In genomic region chr19:19274146-19274545, GRCh38 we compare ENCODE assay signal across 32 cellular contexts. TPM values are rescaled to one million over a fixed set of nuclear protein-coding genes. Genes with fewer than 3 reads are reported as not detected.
A peak's percentile ranks its signal among the peaks of the same experiment; 100 is the strongest.
DNase-seq lines count a peak whose midpoint lies in the region; ATAC-seq and TF ChIP-seq lines count a peak whose summit lies in the region.
"Had no signal": no experiment of that assay in that cellular context is flagged by ENCODE, and none has a peak within 500 bp of the region (broad histone marks: within the 10 kb centered on the region; RNA-seq: fewer than 3 reads in every experiment).

No MANE protein-coding gene starts in this region.

- no peaks in the 10 kb centered on the region for H3K9me3 Mint-ChIP-seq in chondrocyte (ENCODE audit: low read depth)
- H3K9me3 Mint-ChIP-seq in mesothelial cell of epicardium: no peaks in the 10 kb centered on the region
- H3K9me3 Mint-ChIP-seq in type B pancreatic cell: no peaks in the 10 kb centered on the region
- H3K9me3 Mint-ChIP-seq: activated CD8-positive, alpha-beta T cell treated with anti-CD3 and anti-CD28 coated beads for 36 hours; activated naive CD4-positive, alpha-beta T cell treated with anti-CD3 and anti-CD28 coated beads for 36 hours; activated T-helper 1 cell treated with anti-CD3 and anti-CD28 coated beads, Interleukin-12 subunit alpha, Interleukin-12 subunit beta, Interleukin-2, Interleukin-4 antibody, amounts not matched to agents 30 ng/mL and 10 ng/mL and 1 ng/mL, durations not matched to agents 14 hours and 24 hours and 36 hours; CD4-positive, alpha-beta T cell; T-helper 2 cell treated with Interferon-gamma antibody and Interleukin-4, amounts not matched to agents 5 μg/mL and 100 μg/mL, for 36 hours had no signal

- H3K36me3 Mint-ChIP-seq in chondrocyte (ENCODE audit: low read depth): peaks cover 5% of the 10 kb centered on the region
- H3K36me3 Mint-ChIP-seq in mesothelial cell of epicardium: peaks cover 5% of the 10 kb centered on the region
- peaks cover 7% of the 10 kb centered on the region for H3K36me3 Mint-ChIP-seq in type B pancreatic cell

- ATAC-seq in SK-N-SH treated with all-trans-retinoic acid at 6 μM for 48 hours (no peak), GM18502 (IDR thresholded peaks at IDR 0.05; ENCODE audit: poor library complexity, unreplicated experiment) (no peak), GM21723 (IDR thresholded peaks at IDR 0.05; ENCODE audit: unreplicated experiment) (no peak)
- ATAC-seq: activated CD8-positive, alpha-beta T cell treated with anti-CD3 and anti-CD28 coated beads for 36 hours; body of pancreas; left cardiac atrium; Panc1 had no signal

- POLR2A ChIA-PET in SK-N-SH (lab: Yijun Ruan, JAX): interaction anchor here (1.0 kb wide), 1 partner anchor 81 kb away, joined by 3 read pairs; no protein-coding TSS in a partner anchor

- no peak for TF ChIP-seq RAD21 in SK-N-SH (IDR thresholded peaks at IDR 0.05; ENCODE audit: low read length)

- 97% methylated on average over 8 of the region's 8 CpGs for WGBS in SK-N-SH (ENCODE audit: low lambda C conversion rate)

- H3F3A ChIP-seq in SK-N-SH (replicated peaks; ENCODE audit: insufficient read depth): peaks cover 3% of the 10 kb centered on the region

- no peaks in the 10 kb centered on the region for H4K20me1 ChIP-seq in SK-N-SH (ENCODE audit: insufficient read depth)

- DNase-seq in SK-N-SH (peak; percentile 19), chondrocyte (ENCODE audit: low spot score) (no peak), mesothelial cell of epicardium (ENCODE audit: low spot score in 2 of 2, unreplicated experiment in 2 of 2) (no peak), type B pancreatic cell (ENCODE audit: extremely low spot score, unreplicated experiment) (no peak), AML-193 (lab: John Stamatoyannopoulos, UW) (no peak)
- DNase-seq: activated CD4-positive, alpha-beta T cell treated with anti-CD3 and anti-CD28 coated beads for 1 hour; activated CD8-positive, alpha-beta memory T cell treated with anti-CD3 and anti-CD28 coated beads, Interleukin-2, amount 50 U/mL, for 48 hours; activated CD8-positive, alpha-beta T cell treated with anti-CD3 and anti-CD28 coated beads for 36 hours; activated naive CD4-positive, alpha-beta T cell treated with anti-CD3 and anti-CD28 coated beads for 36 hours; CD4-positive, alpha-beta T cell; foreskin melanocyte; IMR-90; left cardiac atrium; mucosa of descending colon; NCI-H146; NCI-H69; SHP77; stimulated activated CD8-positive, alpha-beta memory T cell treated with anti-CD3 and anti-CD28 coated beads, Interleukin-4, amount 100 ng/mL, for 48 hours; thyroid gland had no signal

- H3K9ac ChIP-seq in SK-N-SH: no peak overlapping the region

- H3K4me3 ChIP-seq in SK-N-SH (ENCODE audit: low read depth in 2 of 2, low read length in 1 of 2): no peak overlapping the region
- H3K4me3 ChIP-seq: body of pancreas, mucosa of descending colon, thyroid gland had no signal

- no peaks in the 10 kb centered on the region for H3K9me2 ChIP-seq in SK-N-SH

- H3K27ac Mint-ChIP-seq in chondrocyte (ENCODE audit: unreplicated experiment): peak overlapping the region; percentile 51
- no peak overlapping the region for H3K27ac Mint-ChIP-seq in mesothelial cell of epicardium
- no peak overlapping the region for H3K27ac Mint-ChIP-seq in type B pancreatic cell
- H3K27ac Mint-ChIP-seq: activated CD8-positive, alpha-beta T cell treated with anti-CD3 and anti-CD28 coated beads for 36 hours; activated naive CD4-positive, alpha-beta T cell treated with anti-CD3 and anti-CD28 coated beads for 36 hours; activated T-helper 1 cell treated with anti-CD3 and anti-CD28 coated beads, Interleukin-12 subunit alpha, Interleukin-12 subunit beta, Interleukin-2, Interleukin-4 antibody, amounts not matched to agents 30 ng/mL and 10 ng/mL and 1 ng/mL, durations not matched to agents 14 hours and 24 hours and 36 hours; CD4-positive, alpha-beta T cell; T-helper 2 cell treated with Interferon-gamma antibody and Interleukin-4, amounts not matched to agents 5 μg/mL and 100 μg/mL, for 36 hours had no signal

- no peak for TF ChIP-seq EP300 in SK-N-SH (IDR thresholded peaks at IDR 0.05; ENCODE audit: borderline replicate concordance in 1 of 2, low read depth in 1 of 2, low read length in 1 of 2)

- H3K27me3 Mint-ChIP-seq in chondrocyte (ENCODE audit: low read depth) (no peaks in the 10 kb centered on the region), mesothelial cell of epicardium (ENCODE audit: low read depth) (peaks cover 24% of the 10 kb centered on the region), type B pancreatic cell (peaks cover 17% of the 10 kb centered on the region)

- H3K27me3 ChIP-seq in SK-N-SH (ENCODE audit: insufficient read depth): no peaks in the 10 kb centered on the region
- H3K27me3 ChIP-seq: right atrium auricular region, thyroid gland, vagina had no signal

- no peaks in the 10 kb centered on the region for H3K79me2 ChIP-seq in SK-N-SH (ENCODE audit: insufficient read depth)

- H3K4me1 Mint-ChIP-seq in chondrocyte (ENCODE audit: low read depth): peaks cover 30% of the 10 kb centered on the region
- H3K4me1 Mint-ChIP-seq in mesothelial cell of epicardium: no peaks in the 10 kb centered on the region
- H3K4me1 Mint-ChIP-seq in type B pancreatic cell (ENCODE audit: unreplicated experiment): no peaks in the 10 kb centered on the region

- TF ChIP-seq CTCF in SK-N-SH (IDR thresholded peaks at IDR 0.05) (no peak), chondrocyte (IDR thresholded peaks at IDR 0.05) (no peak), mesothelial cell of epicardium (IDR thresholded peaks at IDR 0.05; ENCODE audit: unreplicated experiment) (no peak), type B pancreatic cell (conservative IDR thresholded peaks at IDR 0.05) (no peak)

- peaks cover 0 to 36% of the 10 kb centered on the region in 2 experiments for H3K36me3 ChIP-seq in SK-N-SH (replicated peaks in 1 of 2; ENCODE audit: control insufficient read depth in 1 of 2, insufficient read depth in 2 of 2, low read length in 1 of 2)

- CTCF ChIA-PET in SK-N-SH (lab: Yijun Ruan, JAX): interaction anchor here (1.5 kb wide), 1 partner anchor 9 kb away, joined by 3 read pairs; no protein-coding TSS in a partner anchor

- H2AFZ ChIP-seq in SK-N-SH (ENCODE audit: low read depth): no peak overlapping the region

- no peak overlapping the region for H3K4me2 ChIP-seq in SK-N-SH

- H3K4me1 ChIP-seq in SK-N-SH (ENCODE audit: control insufficient read depth in 1 of 2, insufficient read depth in 2 of 2, low read depth in 1 of 2, low read length in 1 of 2): peaks cover 0 to 17% of the 10 kb centered on the region in 2 experiments; a peak in 1 of 4 replicates

- no peak overlapping the region for H3K27ac ChIP-seq in SK-N-SH (ENCODE audit: low read depth in 2 of 2, low read length in 1 of 2)
- H3K27ac ChIP-seq: body of pancreas, right atrium auricular region, thyroid gland, vagina had no signal

- H3K4me3 Mint-ChIP-seq in chondrocyte (ENCODE audit: unreplicated experiment): no peak overlapping the region
- peak overlapping the region; percentile 43 for H3K4me3 Mint-ChIP-seq in mesothelial cell of epicardium
- peak overlapping the region; percentile 83 for H3K4me3 Mint-ChIP-seq in type B pancreatic cell
- H3K4me3 Mint-ChIP-seq: activated CD8-positive, alpha-beta T cell treated with anti-CD3 and anti-CD28 coated beads for 36 hours; activated naive CD4-positive, alpha-beta T cell treated with anti-CD3 and anti-CD28 coated beads for 36 hours; activated T-helper 1 cell treated with anti-CD3 and anti-CD28 coated beads, Interleukin-12 subunit alpha, Interleukin-12 subunit beta, Interleukin-2, Interleukin-4 antibody, amounts not matched to agents 30 ng/mL and 10 ng/mL and 1 ng/mL, durations not matched to agents 14 hours and 24 hours and 36 hours; CD4-positive, alpha-beta T cell; T-helper 2 cell treated with Interferon-gamma antibody and Interleukin-4, amounts not matched to agents 5 μg/mL and 100 μg/mL, for 36 hours had no signal

- no peaks in the 10 kb centered on the region for H3K9me3 ChIP-seq in SK-N-SH
- H3K9me3 ChIP-seq: body of pancreas, mucosa of descending colon, right atrium auricular region, thyroid gland, vagina had no signal

TF ChIP-seq in SK-N-SH treated with all-trans-retinoic acid at 6 μM for 48 hours, 23 proteins besides CTCF, POLR2A, EP300 and RAD21 (continues in another document):
- TF ChIP-seq ZNF565 (CRISPR knock-in tag; conservative IDR thresholded peaks at IDR 0.05; ENCODE audit: low read depth) (no peak), CSDC2 (CRISPR knock-in tag; IDR thresholded peaks at IDR 0.05) (no peak), ISL1 (CRISPR knock-in tag; IDR thresholded peaks at IDR 0.05) (no peak), POU6F1 (CRISPR knock-in tag; IDR thresholded peaks at IDR 0.05; ENCODE audit: borderline replicate concordance, low read depth) (no peak), SNAI2 (CRISPR knock-in tag; IDR thresholded peaks at IDR 0.05) (no peak)

RNA-seq across cellular contexts. Expression of gene TM6SF2, which starts 1.0 kb away (rescaled TPM):
- polyA plus RNA-seq in SK-N-SH (2012; rRNA removed): 1.4 and 1.8 TPM in 2 replicates
- polyA plus RNA-seq in SK-N-SH (2012; cell fraction: cytosol; rRNA removed): 0.53 and 0.96 TPM in 2 replicates
- 9.7 and 16.9 TPM in 2 replicates for polyA plus RNA-seq in SK-N-SH (2012; cell fraction: nucleus; rRNA removed)
- total RNA-seq in chondrocyte (2.7 to 5.9 TPM (median 3.7 TPM) in 3 replicates), mesothelial cell of epicardium (3.5 to 5.7 TPM (median 4.0 TPM) in 3 replicates), type B pancreatic cell (ENCODE audit: low replicate concordance) (5.4 and 6.4 TPM in 2 replicates)
- total RNA-seq: activated CD8-positive, alpha-beta T cell treated with anti-CD3 and anti-CD28 coated beads for 36 hours; activated naive CD4-positive, alpha-beta T cell treated with anti-CD3 and anti-CD28 coated beads for 36 hours; activated T-helper 1 cell treated with anti-CD3 and anti-CD28 coated beads, Interleukin-12 subunit alpha, Interleukin-12 subunit beta, Interleukin-2, Interleukin-4 antibody, amounts not matched to agents 30 ng/mL and 10 ng/mL and 1 ng/mL, durations not matched to agents 14 hours and 24 hours and 36 hours; body of pancreas; CD4-positive, alpha-beta T cell; Daoy; dermis microvascular lymphatic vessel endothelial cell; lung microvascular endothelial cell; thyroid gland; vagina had no signal
- polyA plus RNA-seq: neural cell had no signal

RNA-seq across cellular contexts. Expression of gene SUGP1, which starts 46.2 kb away (rescaled TPM):
- polyA plus RNA-seq in SK-N-SH (2012; rRNA removed): 35.1 and 43.2 TPM in 2 replicates
- polyA plus RNA-seq in SK-N-SH (2012; cell fraction: cytosol; rRNA removed): 25.3 and 28.0 TPM in 2 replicates
- polyA plus RNA-seq in SK-N-SH (2012; cell fraction: nucleus; rRNA removed): 97.2 and 105 TPM in 2 replicates
- total RNA-seq in chondrocyte (40.7 to 50.1 TPM (median 45.0 TPM) in 3 replicates), mesothelial cell of epicardium (70.2 to 77.2 TPM (median 74.9 TPM) in 3 replicates), type B pancreatic cell (ENCODE audit: low replicate concordance) (60.8 and 86.8 TPM in 2 replicates)

RNA-seq across cellular contexts. Expression of gene MAU2, which starts 46.5 kb away (rescaled TPM):
- 17.6 and 19.4 TPM in 2 replicates for polyA plus RNA-seq in SK-N-SH (2012; rRNA removed)
- polyA plus RNA-seq in SK-N-SH (2012; cell fraction: cytosol; rRNA removed): 7.0 and 10.5 TPM in 2 replicates
- polyA plus RNA-seq in SK-N-SH (2012; cell fraction: nucleus; rRNA removed): 64.3 and 65.8 TPM in 2 replicates
- total RNA-seq in chondrocyte (41.7 to 54.0 TPM (median 45.4 TPM) in 3 replicates), mesothelial cell of epicardium (93.0 to 107 TPM (median 94.7 TPM) in 3 replicates), type B pancreatic cell (ENCODE audit: low replicate concordance) (68.6 and 83.3 TPM in 2 replicates)
